In the genomic region with DNA sequence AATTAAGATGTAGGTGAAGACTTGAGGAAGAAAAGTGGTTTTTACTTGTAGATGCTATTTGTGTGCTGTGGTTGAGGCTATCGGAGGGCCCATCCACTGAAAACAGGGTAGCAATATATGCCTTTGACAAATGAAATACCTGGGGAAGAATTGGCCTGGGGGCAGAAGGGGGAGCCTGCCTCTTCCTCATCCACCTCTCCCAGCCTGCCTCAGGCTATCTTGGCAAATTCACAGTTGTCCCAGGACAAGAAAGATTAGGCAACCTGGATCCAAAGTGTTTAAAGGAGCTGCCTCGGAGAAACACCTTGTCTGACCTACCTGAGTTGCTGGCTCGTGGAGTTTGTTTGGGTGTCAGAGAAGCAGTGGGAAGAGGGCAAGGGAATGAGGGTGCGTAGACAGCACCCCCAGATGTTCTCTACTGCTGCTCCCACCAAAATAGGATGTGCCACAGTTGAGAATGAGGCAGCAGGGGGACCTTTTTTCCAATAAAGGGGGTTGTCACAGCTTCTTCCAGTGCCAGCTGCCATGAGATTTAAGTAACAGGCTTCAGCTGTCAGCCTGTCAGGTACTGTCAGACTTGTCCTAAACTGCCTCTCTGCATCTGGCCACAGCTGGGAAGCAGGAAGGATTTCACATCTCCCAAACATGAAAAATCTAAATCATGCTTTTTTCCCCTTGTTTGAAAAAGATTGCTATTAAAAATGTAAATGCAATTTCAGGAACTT, we compare ENCODE assay signal across 1 cellular context.
TF ChIP-seq lines count a peak whose summit lies in the region.

No MANE protein-coding gene starts in this region.

TF ChIP-seq in H1, 55 proteins besides CTCF, POLR2A, EP300 and RAD21:
- TF ChIP-seq TEAD4 (IDR thresholded peaks at IDR 0.05; ENCODE audit: low read depth, low read length) (no peak), SAP30 (IDR thresholded peaks at IDR 0.05; ENCODE audit: insufficient read depth, insufficient replicate concordance, low read length) (peak; percentile 95), GTF2F1 (IDR thresholded peaks at IDR 0.05; ENCODE audit: borderline replicate concordance, low read depth, low read length) (no peak), SIX5 (IDR thresholded peaks at IDR 0.05; ENCODE audit: low read depth, low read length) (no peak), RNF2 (IDR thresholded peaks at IDR 0.05; ENCODE audit: borderline replicate concordance, low read depth, low read length, missing control alignments, poor library complexity, severe bottlenecking) (no peak), SUZ12 (IDR thresholded peaks at IDR 0.05; ENCODE audit: low read length) (no peak), SIN3A (conservative IDR thresholded peaks at IDR 0.05 in 1 of 2, IDR thresholded peaks at IDR 0.05 in 1 of 2; ENCODE audit: low read depth in 1 of 2, low read length in 2 of 2) (peak; percentile 76 to 90; a peak in 2 of 4 replicates), CREB1 (IDR thresholded peaks at IDR 0.05) (no peak), CTBP2 (IDR thresholded peaks at IDR 0.05; ENCODE audit: borderline replicate concordance, insufficient read depth, insufficient read length, low read length) (no peak), RBBP5 (IDR thresholded peaks at IDR 0.05; ENCODE audit: borderline replicate concordance, low read depth, low read length) (no peak), TBP (IDR thresholded peaks at IDR 0.05; ENCODE audit: low read depth, low read length) (no peak)
- TF ChIP-seq, protein P1, sequence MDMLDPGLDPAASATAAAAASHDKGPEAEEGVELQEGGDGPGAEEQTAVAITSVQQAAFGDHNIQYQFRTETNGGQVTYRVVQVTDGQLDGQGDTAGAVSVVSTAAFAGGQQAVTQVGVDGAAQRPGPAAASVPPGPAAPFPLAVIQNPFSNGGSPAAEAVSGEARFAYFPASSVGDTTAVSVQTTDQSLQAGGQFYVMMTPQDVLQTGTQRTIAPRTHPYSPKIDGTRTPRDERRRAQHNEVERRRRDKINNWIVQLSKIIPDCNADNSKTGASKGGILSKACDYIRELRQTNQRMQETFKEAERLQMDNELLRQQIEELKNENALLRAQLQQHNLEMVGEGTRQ (IDR thresholded peaks at IDR 0.05; ENCODE audit: low read length): no peak
